Comparison of ENCODE assay signal across 7 cellular contexts in the genomic region with DNA sequence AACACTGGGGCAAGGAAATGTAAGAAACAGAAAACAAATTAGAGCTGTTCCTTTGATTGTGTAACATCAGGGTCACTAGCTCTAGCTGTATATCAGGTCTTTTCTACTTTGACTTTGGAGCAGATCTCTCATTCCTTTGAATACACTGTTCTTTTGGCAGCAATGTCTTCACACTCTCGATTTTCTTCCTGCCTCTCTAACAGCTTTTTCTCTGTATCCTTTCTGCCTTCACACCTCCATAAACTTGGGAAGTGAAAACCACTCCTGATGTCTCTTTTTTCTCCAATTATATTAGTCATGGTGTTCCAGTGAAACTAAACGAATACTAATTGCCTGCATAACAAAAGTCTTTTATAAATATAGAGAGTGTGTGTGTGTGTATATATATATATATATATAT.
"Had no signal": no experiment of that assay in that cellular context is flagged by ENCODE, and none has a peak within 500 bp of the region (broad histone marks: within the 10 kb centered on the region; RNA-seq: fewer than 3 reads in every experiment).

No MANE protein-coding gene starts in this region.

- ATAC-seq: HCT116 had no signal

- H3K4me1 ChIP-seq: HAP-1 had no signal

- H3K4me3 ChIP-seq: GM23248, HAP-1 had no signal

- H2AFZ ChIP-seq: GM23248 had no signal

- H3K36me3 ChIP-seq: HAP-1 had no signal

- H3K9me3 ChIP-seq: HAP-1 had no signal

- H3K27ac ChIP-seq: GM23248 had no signal

- DNase-seq: GM23248, GOT3, H7, HFFc6, KBM-7 had no signal

- H3K9ac ChIP-seq: GM23248 had no signal
